8 cellular contexts compared by ENCODE assay signal in genomic region chr7:135558337-135558767, GRCh38. TPM values are rescaled to one million over a fixed set of nuclear protein-coding genes. Genes with fewer than 3 reads are reported as not detected.
A peak's percentile ranks its signal among the peaks of the same experiment; 100 is the strongest.
DNase-seq lines count a peak whose midpoint lies in the region; ATAC-seq and TF ChIP-seq lines count a peak whose summit lies in the region.

No MANE protein-coding gene starts in this region.

- H3K27me3 ChIP-seq in MG63 = no peaks in the 10 kb centered on the region
- H3K27me3 ChIP-seq in SJSA1 (replicated peaks) = no peaks in the 10 kb centered on the region
- H3K27me3 ChIP-seq in trophoblast cell (ENCODE audit: insufficient read depth, low read length) = no peaks in the 10 kb centered on the region
- no peaks in the 10 kb centered on the region for H3K27me3 ChIP-seq in upper lobe of left lung

- TF ChIP-seq EP300 in upper lobe of left lung (IDR thresholded peaks at IDR 0.05) = no peak

- peak overlapping the region; percentile 99 for H3K4me3 ChIP-seq in HEK293 (ENCODE audit: low read depth, low read length)
- H3K4me3 ChIP-seq in MG63 = peak overlapping the region; percentile 78
- peak overlapping the region; percentile 61 for H3K4me3 ChIP-seq in SJSA1
- peak overlapping the region; percentile 88 for H3K4me3 ChIP-seq in trophoblast cell (ENCODE audit: low read depth, low read length)
- peak overlapping the region; percentile 75 to 95 (median 92) for H3K4me3 ChIP-seq in upper lobe of left lung

- H2AFZ ChIP-seq in trophoblast cell (ENCODE audit: insufficient read depth, low read length, poor library complexity) = peak overlapping the region; percentile 90

- no peaks in the 10 kb centered on the region for H3K9me3 Mint-ChIP-seq in glutamatergic neuron (ENCODE audit: unreplicated experiment)

- peaks cover 20% of the 10 kb centered on the region for H3K79me2 ChIP-seq in trophoblast cell (ENCODE audit: control insufficient read depth, insufficient read depth, low read length, poor library complexity)

- peak overlapping the region; percentile 89 for H4K8ac ChIP-seq in trophoblast cell (ENCODE audit: low read depth, low read length)

- peak overlapping the region; percentile 47 for H3K14ac ChIP-seq in trophoblast cell (ENCODE audit: low read length)

- H3K4me1 Mint-ChIP-seq in glutamatergic neuron (ENCODE audit: low read depth, unreplicated experiment) = no peaks in the 10 kb centered on the region

- ATAC-seq in upper lobe of left lung (ENCODE audit: low FRiP score in 2 of 2) = peak; percentile 81 to 86

- H3K4me1 ChIP-seq in HEK293 (ENCODE audit: control insufficient read depth, insufficient read depth, low read length) (no peaks in the 10 kb centered on the region), SJSA1 (replicated peaks) (no peaks in the 10 kb centered on the region), trophoblast cell (ENCODE audit: control insufficient read depth in 1 of 2, insufficient read depth in 2 of 2, low read length in 2 of 2) (no peaks in the 10 kb centered on the region), upper lobe of left lung (peaks cover 9 to 30% (median 13%) of the 10 kb centered on the region in 4 donors)

- POLR2A ChIA-PET in GM10248 (lab: Yijun Ruan, JAX) = interaction anchor here (0.7 kb wide), 1 partner anchor 13 kb away, joined by 3 read pairs; no protein-coding TSS in a partner anchor
- POLR2A ChIA-PET in HEK293 (lab: Yijun Ruan, JAX) = interaction anchor here (0.6 kb wide), 2 partner anchors 8 to 49 kb away, joined by 3 to 4 read pairs; no protein-coding TSS in a partner anchor

- no peak overlapping the region for H3K23ac ChIP-seq in trophoblast cell (ENCODE audit: low read length)

- peak overlapping the region; percentile 95 for H3K9ac ChIP-seq in trophoblast cell (ENCODE audit: low read length)

- DNase-seq in GM10248 (ENCODE audit: extremely low spot score) (peak; percentile 81), MG63 (peak; percentile 50), SJSA1 (ENCODE audit: low read depth in 1 of 2, low spot score in 2 of 2) (peak; percentile 67 to 79), glutamatergic neuron (peak; percentile 66), trophoblast cell (peak; percentile 17 to 44), upper lobe of left lung (peak in 1 of 2 donors; percentile 67)
- DNase-seq in activated naive CD4-positive, alpha-beta T cell treated with anti-CD3 and anti-CD28 coated beads, Interleukin-2, amount 50 U/mL, for 16 hours = peak; percentile 64

- H3K4me2 ChIP-seq in trophoblast cell (ENCODE audit: low read length) = peak overlapping the region; percentile 61

- H3K27ac ChIP-seq in HEK293 (ENCODE audit: extremely low read depth, low read depth, low read length) (peak overlapping the region; percentile 65), SJSA1 (peak overlapping the region; percentile 95), trophoblast cell (ENCODE audit: low read depth, low read length) (peak overlapping the region; percentile 63), upper lobe of left lung (peak overlapping the region; percentile 91 to 98 (median 93))

- no peak overlapping the region for H3K4me3 Mint-ChIP-seq in glutamatergic neuron (ENCODE audit: unreplicated experiment)

- H3K27me3 Mint-ChIP-seq in glutamatergic neuron (ENCODE audit: unreplicated experiment) = peaks cover 3% of the 10 kb centered on the region

- no peaks in the 10 kb centered on the region for H3K36me3 Mint-ChIP-seq in glutamatergic neuron (ENCODE audit: unreplicated experiment)

- WGBS in trophoblast cell (ENCODE audit: extremely low coverage, insufficient coverage, insufficient read length) = no CpG with 5 or more reads among the region's 16 CpGs
- 0% methylated on average over 6 to 16 of the region's 16 CpGs for WGBS in upper lobe of left lung, 2 donors

- H4K12ac ChIP-seq in trophoblast cell (ENCODE audit: low read depth, low read length) = peak overlapping the region; percentile 89

- H3K9me3 ChIP-seq in HEK293 (ENCODE audit: control insufficient read depth, insufficient read depth, low read depth, low read length) (no peaks in the 10 kb centered on the region), MG63 (no peaks in the 10 kb centered on the region), SJSA1 (replicated peaks) (no peaks in the 10 kb centered on the region), trophoblast cell (ENCODE audit: insufficient read depth, low read depth, low read length) (no peaks in the 10 kb centered on the region), upper lobe of left lung (no peaks in the 10 kb centered on the region)

- no peak overlapping the region for H3K27ac Mint-ChIP-seq in glutamatergic neuron (ENCODE audit: unreplicated experiment)

- H3K36me3 ChIP-seq in HEK293 (ENCODE audit: control insufficient read depth in 2 of 2, insufficient read depth in 1 of 2, low read length in 2 of 2) = peaks cover 0 to 5% of the 10 kb centered on the region in 2 experiments; a peak in 2 of 3 replicates
- no peaks in the 10 kb centered on the region; the same call in none of the 2 replicates for H3K36me3 ChIP-seq in MG63
- H3K36me3 ChIP-seq in SJSA1 = peaks cover 3% of the 10 kb centered on the region; the same call in 1 of the 2 replicates
- no peaks in the 10 kb centered on the region for H3K36me3 ChIP-seq in trophoblast cell (ENCODE audit: control insufficient read depth in 1 of 2, insufficient read depth in 2 of 2, low read length in 2 of 2)
- H3K36me3 ChIP-seq in upper lobe of left lung = no peaks in the 10 kb centered on the region

- CTCF ChIA-PET in GM10248 (lab: Yijun Ruan, JAX) (interaction anchor here (0.6 to 1.7 kb wide), 7 partner anchors 13 to 284 kb away, joined by 3 to 5 read pairs (median 3); no protein-coding TSS in a partner anchor), HEK293 (lab: Yijun Ruan, JAX) (interaction anchor here (0.6 to 1.2 kb wide), 3 partner anchors 15 to 148 kb away, joined by 3 to 5 read pairs (median 4); no protein-coding TSS in a partner anchor)

- peak overlapping the region; percentile 67 for H3K18ac ChIP-seq in trophoblast cell (ENCODE audit: low read length)

- peak overlapping the region; percentile 65 for H4K91ac ChIP-seq in trophoblast cell (ENCODE audit: low read depth, low read length)

- TF ChIP-seq POLR2A in upper lobe of left lung (IDR thresholded peaks at IDR 0.05) = no peak

- peak; percentile 55 for TF ChIP-seq CTCF in GM10248 (IDR thresholded peaks at IDR 0.05; ENCODE audit: control extremely low read depth, extremely low read depth, low read depth, missing control alignments)
- TF ChIP-seq CTCF in HEK293 (tag by site-specific recombination; IDR thresholded peaks at IDR 0.05) = peak; percentile 59; the same call in 1 of the 2 replicates
- peak; percentile 36 for TF ChIP-seq CTCF in glutamatergic neuron (IDR thresholded peaks at IDR 0.05; ENCODE audit: partially characterized antibody, unreplicated experiment)
- peak in 5 of 6 experiments; percentile 19 to 52 (median 43) for TF ChIP-seq CTCF in upper lobe of left lung (IDR thresholded peaks at IDR 0.05)

- peak overlapping the region; percentile 83 for H2BK120ac ChIP-seq in trophoblast cell (ENCODE audit: insufficient read depth, low read length, poor library complexity)

- peak overlapping the region; percentile 73 for H3K4ac ChIP-seq in trophoblast cell (ENCODE audit: low read depth, low read length)

- H2BK12ac ChIP-seq in trophoblast cell (ENCODE audit: low read length) = no peak overlapping the region

- peak overlapping the region; percentile 28 for H2AK5ac ChIP-seq in trophoblast cell (ENCODE audit: low read length)

- peaks cover 12% of the 10 kb centered on the region for H3K79me1 ChIP-seq in trophoblast cell (ENCODE audit: low read length)

- H2BK5ac ChIP-seq in trophoblast cell (ENCODE audit: low read depth, low read length, poor library complexity) = peak overlapping the region; percentile 86

TF ChIP-seq in HEK293, 187 proteins besides CTCF, POLR2A, EP300 and RAD21 (continues in another document):
- 0 out of 2 replicates have a peak, but pooled peaks have one; percentile 21 for TF ChIP-seq ZNF24 (tag by site-specific recombination; IDR thresholded peaks at IDR 0.05)
- peak; percentile 31 for TF ChIP-seq ZNF600 (tag by site-specific recombination; IDR thresholded peaks at IDR 0.05)
- no peak for TF ChIP-seq REST (tag by site-specific recombination; IDR thresholded peaks at IDR 0.05)

RNA-seq across cellular contexts. Expression of gene NUP205, which starts 0.6 kb away (rescaled TPM):
- total RNA-seq in MG63 (2014; rRNA removed; shearing (Covaris generic); ENCODE audit: low replicate concordance) = 27.5 and 28.4 TPM in 2 replicates
- total RNA-seq in SJSA1 (2014; rRNA removed; shearing (Covaris generic)) = 76.7 and 89.4 TPM in 2 replicates
- total RNA-seq in glutamatergic neuron (ENCODE audit: unreplicated experiment) (56.5 TPM), upper lobe of left lung (10 to 100 TPM; 27.4 to 41.9 (median 33.1) TPM)
- 71.6 and 77.0 TPM in 2 replicates for polyA plus RNA-seq in trophoblast cell (2013)

RNA-seq across cellular contexts. Expression of gene CNOT4, which starts 48.5 kb away (rescaled TPM):
- 0.59 and 1.7 TPM in 2 replicates for total RNA-seq in MG63 (2014; rRNA removed; shearing (Covaris generic); ENCODE audit: low replicate concordance)
- total RNA-seq in SJSA1 (2014; rRNA removed; shearing (Covaris generic)) = 4.2 and 9.1 TPM in 2 replicates
- total RNA-seq in glutamatergic neuron (ENCODE audit: unreplicated experiment) = 25.3 TPM
- polyA plus RNA-seq in trophoblast cell (2013) = 23.9 and 24.0 TPM in 2 replicates
- total RNA-seq in upper lobe of left lung = 10 to 100 TPM; 12.1 to 25.7 (median 19.5) TPM
